ENCODE assay signal across 2 cellular contexts in the genomic region with DNA sequence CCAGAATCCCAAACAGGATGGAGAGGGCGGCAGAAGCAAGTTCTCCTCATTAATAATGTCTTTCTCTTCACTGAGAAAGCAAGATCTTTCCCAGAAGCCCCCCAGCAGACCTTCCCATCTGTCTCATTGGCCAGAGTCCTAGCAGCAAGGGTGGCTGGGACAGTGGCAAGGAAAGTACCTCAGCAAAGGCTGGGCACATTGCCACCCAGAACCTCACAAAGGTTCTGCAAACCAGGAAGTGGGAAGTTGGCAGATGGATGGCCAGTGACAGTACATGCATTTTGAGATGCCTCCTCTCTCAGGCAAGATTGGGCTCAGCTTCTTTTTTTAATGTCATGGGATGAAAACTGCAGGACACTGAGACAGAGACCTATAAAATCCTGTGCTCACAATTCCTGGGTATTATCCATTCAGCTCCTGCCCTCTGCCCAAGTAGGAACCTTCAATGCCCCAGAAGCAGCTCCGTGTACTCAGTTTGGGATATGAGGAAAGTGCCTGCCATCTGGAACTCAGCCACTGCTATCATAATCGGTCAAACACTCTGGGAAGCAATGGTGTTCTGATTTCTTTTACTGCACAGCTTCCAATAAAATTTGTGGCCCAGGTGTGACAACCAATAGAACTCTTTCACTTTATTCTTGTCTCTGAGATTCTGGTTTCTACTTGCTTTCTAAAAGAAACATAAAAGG.
TF ChIP-seq lines count a peak whose summit lies in the region.

No MANE protein-coding gene starts in this region.

TF ChIP-seq in A549, 52 proteins besides CTCF, POLR2A, EP300 and RAD21:
- TF ChIP-seq KDM1A (IDR thresholded peaks at IDR 0.05; ENCODE audit: low read depth) = no peak
- no peak for TF ChIP-seq TFCP2L1 (CRISPR knock-in tag; IDR thresholded peaks at IDR 0.05)
- TF ChIP-seq MAFK (IDR thresholded peaks at IDR 0.05; ENCODE audit: partially characterized antibody) = no peak
- TF ChIP-seq, protein P1, sequence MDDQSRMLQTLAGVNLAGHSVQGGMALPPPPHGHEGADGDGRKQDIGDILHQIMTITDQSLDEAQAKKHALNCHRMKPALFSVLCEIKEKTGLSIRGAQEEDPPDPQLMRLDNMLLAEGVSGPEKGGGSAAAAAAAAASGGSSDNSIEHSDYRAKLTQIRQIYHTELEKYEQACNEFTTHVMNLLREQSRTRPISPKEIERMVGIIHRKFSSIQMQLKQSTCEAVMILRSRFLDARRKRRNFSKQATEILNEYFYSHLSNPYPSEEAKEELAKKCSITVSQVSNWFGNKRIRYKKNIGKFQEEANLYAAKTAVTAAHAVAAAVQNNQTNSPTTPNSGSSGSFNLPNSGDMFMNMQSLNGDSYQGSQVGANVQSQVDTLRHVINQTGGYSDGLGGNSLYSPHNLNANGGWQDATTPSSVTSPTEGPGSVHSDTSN (IDR thresholded peaks at IDR 0.05) = no peak
TF ChIP-seq in A549: peak in this region for 0.

TF ChIP-seq in SK-N-SH, 30 proteins besides CTCF, POLR2A, EP300 and RAD21:
- TF ChIP-seq GATA2 (CRISPR knock-in tag; IDR thresholded peaks at IDR 0.05) = no peak
- no peak for TF ChIP-seq YY1 (IDR thresholded peaks at IDR 0.05; ENCODE audit: low read depth)
- TF ChIP-seq, protein P1 (IDR thresholded peaks at IDR 0.05) = no peak
- no peak for TF ChIP-seq SMC3 (IDR thresholded peaks at IDR 0.05; ENCODE audit: low read depth, low read length)
- TF ChIP-seq POLR2AphosphoS5 (IDR thresholded peaks at IDR 0.05; ENCODE audit: low read depth, low read length) = no peak
- TF ChIP-seq FOXJ3 (CRISPR knock-in tag; IDR thresholded peaks at IDR 0.05) = no peak
- no peak for TF ChIP-seq USF2 (IDR thresholded peaks at IDR 0.05; ENCODE audit: borderline replicate concordance, low read depth, low read length)
TF ChIP-seq in SK-N-SH: peak in this region for 0.
